8 cellular contexts compared by ENCODE assay signal in the genomic region with DNA sequence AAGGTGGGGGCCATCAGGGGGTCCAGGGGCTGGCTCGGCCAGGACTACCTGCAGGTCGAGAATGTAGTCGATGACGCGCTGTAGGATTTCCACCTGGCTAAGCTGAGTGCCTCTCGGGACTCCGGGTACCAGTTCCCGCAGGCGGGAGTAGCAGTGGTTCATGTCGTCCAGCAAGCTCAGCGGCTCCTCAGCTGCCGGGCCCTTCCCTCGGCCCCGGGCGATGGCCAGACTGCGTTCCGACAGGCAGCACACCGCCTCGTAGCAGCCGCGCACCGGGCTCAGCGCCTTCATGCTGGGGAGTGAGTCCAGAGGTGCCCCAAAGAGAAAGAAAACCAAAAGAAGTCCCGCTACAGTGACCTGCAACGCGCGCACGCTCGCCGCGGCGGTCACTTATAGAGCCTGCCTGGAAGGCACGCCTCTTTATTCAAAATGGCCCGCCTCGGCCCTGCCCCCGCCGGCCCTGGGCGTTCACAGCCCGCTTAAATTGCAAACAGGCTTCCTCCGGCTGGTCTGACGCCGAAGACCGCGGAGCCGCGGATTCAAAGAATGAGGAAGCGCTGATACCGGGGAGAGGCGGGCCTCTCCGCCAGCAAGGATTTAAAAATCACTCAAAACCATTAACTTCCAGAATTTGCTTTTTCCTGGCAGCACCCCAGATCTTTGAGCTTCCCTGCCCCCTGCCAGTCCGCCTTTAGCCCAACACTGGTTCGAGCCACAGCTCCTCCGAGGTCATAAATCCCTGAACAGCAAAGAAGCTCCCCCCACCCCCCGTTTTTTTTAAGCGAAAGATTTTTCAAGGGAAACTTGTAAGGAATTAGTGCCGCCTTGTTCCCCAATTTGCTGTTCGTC. TPM values are rescaled to one million over a fixed set of nuclear protein-coding genes. Genes with fewer than 3 reads are reported as not detected.
DNase-seq lines count a peak whose midpoint lies in the region; TF ChIP-seq lines count a peak whose summit lies in the region.

A gene with protein sequence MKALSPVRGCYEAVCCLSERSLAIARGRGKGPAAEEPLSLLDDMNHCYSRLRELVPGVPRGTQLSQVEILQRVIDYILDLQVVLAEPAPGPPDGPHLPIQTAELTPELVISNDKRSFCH (minus strand): TSS at position 366 of the 849 bp plus-strand sequence. CDS start 75 bp downstream, at position 291.

- no peaks in the 10 kb centered on the region for H3K9me3 Mint-ChIP-seq in neural progenitor cell

- peaks cover 75% of the 10 kb centered on the region for H3K4me1 Mint-ChIP-seq in neural progenitor cell

- no peaks in the 10 kb centered on the region for H3K36me3 ChIP-seq in neural progenitor cell

- peaks cover 52% of the 10 kb centered on the region for H3K79me2 ChIP-seq in neural progenitor cell (ENCODE audit: low read depth)

- peak within 1 kb of the TSS; percentile 100 for H3K27ac Mint-ChIP-seq in neural progenitor cell

- H3K27me3 Mint-ChIP-seq in neural progenitor cell (ENCODE audit: insufficient read depth, low read depth), result peaks cover 7% of the 10 kb centered on the region

- H3K4me3 Mint-ChIP-seq in neural progenitor cell, result peak within 1 kb of the TSS; percentile 91

- H3K9me3 ChIP-seq in neural progenitor cell (ENCODE audit: low read depth), result no peaks in the 10 kb centered on the region

- H3K9ac ChIP-seq in neural progenitor cell, result peak within 1 kb of the TSS; percentile 81

- no peak within 1 kb of the TSS for H2AFZ ChIP-seq in neural progenitor cell (replicated peaks)

- peaks cover 69% of the 10 kb centered on the region for H3K4me1 ChIP-seq in neural progenitor cell

- peaks cover 93% of the 10 kb centered on the region for H3F3A ChIP-seq in neural progenitor cell (ENCODE audit: low read depth)

- peaks cover 15% of the 10 kb centered on the region for H3K36me3 Mint-ChIP-seq in neural progenitor cell

- peak within 1 kb of the TSS; percentile 90 for H3K4me2 ChIP-seq in neural progenitor cell

- TF ChIP-seq CTCF in fibroblast of villous mesenchyme (IDR thresholded peaks at IDR 0.05; ENCODE audit: insufficient read depth, low read depth, low read length) (no peak), neural progenitor cell (IDR thresholded peaks at IDR 0.05) (no peak)

- peak; percentile 97 for DNase-seq in ELR (ENCODE audit: low read depth)
- DNase-seq in H4 (ENCODE audit: low spot score), result peak; percentile 96
- DNase-seq in M059J (ENCODE audit: low read depth), result peak; percentile 99
- DNase-seq in SHP77 treated with DMSO at 0.1 percent for 48 hours (lab: John Stamatoyannopoulos, UW), result peak; percentile 73
- peak; percentile 69 for DNase-seq in activated gamma-delta T cell (lab: John Stamatoyannopoulos, UW)
- DNase-seq in fibroblast of villous mesenchyme (ENCODE audit: low read depth), result peak; percentile 99
- DNase-seq in neural progenitor cell (ENCODE audit: low spot score), result peak; percentile 97
- DNase-seq in stromal cell of bone marrow (ENCODE audit: low read depth), result peak; percentile 98

- H3K27ac ChIP-seq in neural progenitor cell, result peak within 1 kb of the TSS; percentile 100

- H3K4me3 ChIP-seq in fibroblast of villous mesenchyme (ENCODE audit: low read depth, low read length) (peak within 1 kb of the TSS; percentile 91), neural progenitor cell (peak within 1 kb of the TSS; percentile 91)

- peaks cover under 1% of the 10 kb centered on the region for H3K27me3 ChIP-seq in neural progenitor cell

- peaks cover 44% of the 10 kb centered on the region for H4K20me1 ChIP-seq in neural progenitor cell (ENCODE audit: low read depth)

RNA-seq across cellular contexts. Expression of the gene that starts here (rescaled TPM):
- total RNA-seq in H4 (2014; rRNA removed; shearing (Covaris generic)), result 543 and 586 TPM in 2 replicates
- 909 and 1,078 TPM in 2 replicates for total RNA-seq in M059J (2014; rRNA removed; shearing (Covaris generic))
- total RNA-seq in fibroblast of villous mesenchyme (32.4 and 86.3 TPM in 2 replicates), neural progenitor cell (ENCODE audit: low replicate concordance) (99.9 and 235 TPM in 2 replicates)

Comparison
In these comparisons a context has a peak if more than half of its experiments do, and no peak if none do; other contexts are left out.
1. Peak in every context shown above with its lines: DNase-seq, H3K4me3 ChIP-seq and H3K27ac ChIP-seq.